In genomic region chr1:225866981-225867380, GRCh38 we compare ENCODE assay signal across 2 cellular contexts.
TF ChIP-seq lines count a peak whose summit lies in the region.

No MANE protein-coding gene starts in this region.

TF ChIP-seq in K562, 482 proteins besides CTCF, POLR2A, EP300 and RAD21:
- TF ChIP-seq THRB (CRISPR knock-in tag; conservative IDR thresholded peaks at IDR 0.05), result no peak
- TF ChIP-seq BRD9 (IDR thresholded peaks at IDR 0.05; ENCODE audit: low read depth, partially characterized antibody), result no peak
- TF ChIP-seq HNRNPL (IDR thresholded peaks at IDR 0.05; ENCODE audit: low read depth, low read length), result no peak

TF ChIP-seq in SK-N-SH, 30 proteins besides CTCF, POLR2A, EP300 and RAD21:
- TF ChIP-seq SIN3A (IDR thresholded peaks at IDR 0.05; ENCODE audit: borderline replicate concordance, low read depth, low read length) (no peak), ELF1 (IDR thresholded peaks at IDR 0.05) (no peak), TAF1 (IDR thresholded peaks at IDR 0.05; ENCODE audit: borderline replicate concordance, low read depth, low read length) (no peak), REST (IDR thresholded peaks at IDR 0.05; ENCODE audit: low read depth, low read length) (no peak), GABPA (IDR thresholded peaks at IDR 0.05; ENCODE audit: low read depth) (no peak), TEAD4 (IDR thresholded peaks at IDR 0.05; ENCODE audit: borderline replicate concordance, insufficient read depth) (no peak), USF1 (IDR thresholded peaks at IDR 0.05; ENCODE audit: borderline replicate concordance, low read depth) (no peak), NRF1 (IDR thresholded peaks at IDR 0.05; ENCODE audit: low read depth, low read length) (no peak), IRF3 (IDR thresholded peaks at IDR 0.05; ENCODE audit: low read depth, low read length) (no peak)
